ENCODE assay signal across 18 cellular contexts in genomic region chr5:9502435-9502834, GRCh38. TPM values are rescaled to one million over a fixed set of nuclear protein-coding genes. Genes with fewer than 3 reads are reported as not detected.
"Had no signal": no experiment of that assay in that cellular context is flagged by ENCODE, and none has a peak within 500 bp of the region (broad histone marks: within the 10 kb centered on the region; RNA-seq: fewer than 3 reads in every experiment).

No MANE protein-coding gene starts in this region.

- H3K27me3 ChIP-seq: ascending aorta, esophagus muscularis mucosa, spleen had no signal

- H2AFZ ChIP-seq: parathyroid adenoma had no signal

- H3K4me1 ChIP-seq: ascending aorta, parathyroid adenoma, spleen had no signal

- ATAC-seq: activated CD8-positive, alpha-beta T cell treated with anti-CD3 and anti-CD28 coated beads, Interleukin-2, amount 10 ng/mL, durations not matched to agents 7 days and 5 days; activated naive CD8-positive, alpha-beta T cell treated with anti-CD3 and anti-CD28 coated beads, Interleukin-2, amount 50 U/mL, for 24 hours; stimulated activated naive B cell treated with anti-CD40 and anti-IgM and Interleukin-4, amounts not matched to agents 10 μg/mL and 1 μg/mL and 100 μg/mL, for 72 hours had no signal

- H3K27me3 Mint-ChIP-seq: activated naive CD8-positive, alpha-beta T cell treated with anti-CD3 and anti-CD28 coated beads, Interleukin-2, amount 50 U/mL, for 24 hours; stimulated activated naive B cell treated with anti-CD40 and anti-IgM and Interleukin-4, amounts not matched to agents 10 μg/mL and 1 μg/mL and 100 μg/mL, for 72 hours; type B pancreatic cell had no signal

- H3K4me1 Mint-ChIP-seq: activated naive CD8-positive, alpha-beta T cell treated with anti-CD3 and anti-CD28 coated beads, Interleukin-2, amount 50 U/mL, for 24 hours; stimulated activated naive B cell treated with anti-CD40 and anti-IgM and Interleukin-4, amounts not matched to agents 10 μg/mL and 1 μg/mL and 100 μg/mL, for 72 hours had no signal

- H3K36me3 ChIP-seq: ascending aorta, esophagus muscularis mucosa, spleen, WERI-Rb-1 had no signal

- H3K9me3 Mint-ChIP-seq: activated naive CD8-positive, alpha-beta T cell treated with anti-CD3 and anti-CD28 coated beads, Interleukin-2, amount 50 U/mL, for 24 hours; activated T-helper 1 cell treated with anti-CD3 and anti-CD28 coated beads, Interleukin-12 subunit alpha, Interleukin-12 subunit beta, Interleukin-2, Interleukin-4 antibody, amounts not matched to agents 30 ng/mL and 10 ng/mL and 1 ng/mL, durations not matched to agents 14 hours and 24 hours and 36 hours; type B pancreatic cell had no signal

- H3K9me3 ChIP-seq: ascending aorta, esophagus muscularis mucosa, spleen had no signal

- H3K79me2 ChIP-seq: parathyroid adenoma had no signal

- H3K4me3 ChIP-seq: ascending aorta, esophagus muscularis mucosa, spleen had no signal

- DNase-seq: activated CD4-positive, alpha-beta T cell treated with anti-CD3 and anti-CD28 coated beads for 48 hours; activated CD8-positive, alpha-beta memory T cell treated with anti-CD3 and anti-CD28 coated beads, Interleukin-2, amount 50 U/mL, for 48 hours; activated CD8-positive, alpha-beta T cell treated with anti-CD3 and anti-CD28 coated beads, Interleukin-2, amount 10 ng/mL, durations not matched to agents 7 days and 5 days; activated naive CD4-positive, alpha-beta T cell; activated naive CD8-positive, alpha-beta T cell treated with anti-CD3 and anti-CD28 coated beads, Interleukin-2, amount 50 U/mL, for 24 hours; foreskin melanocyte; kidney glomerular epithelial cell; mammary epithelial cell; spleen; stimulated activated CD4-positive, alpha-beta T cell treated with anti-CD3 and anti-CD28 coated beads, Interleukin-2, amount 100 ng/mL, for 24 hours; stimulated activated naive B cell treated with anti-CD40 and anti-IgM and Interleukin-4, amounts not matched to agents 10 μg/mL and 1 μg/mL and 100 μg/mL, for 72 hours; T-helper 1 cell; WERI-Rb-1 had no signal

- H3K36me3 Mint-ChIP-seq: stimulated activated naive B cell treated with anti-CD40 and anti-IgM and Interleukin-4, amounts not matched to agents 10 μg/mL and 1 μg/mL and 100 μg/mL, for 72 hours had no signal

- H3K4me3 Mint-ChIP-seq: activated CD8-positive, alpha-beta T cell treated with anti-CD3 and anti-CD28 coated beads, Interleukin-2, amount 10 ng/mL, durations not matched to agents 7 days and 5 days; activated naive CD8-positive, alpha-beta T cell treated with anti-CD3 and anti-CD28 coated beads, Interleukin-2, amount 50 U/mL, for 24 hours; activated T-helper 1 cell treated with anti-CD3 and anti-CD28 coated beads, Interleukin-12 subunit alpha, Interleukin-12 subunit beta, Interleukin-2, Interleukin-4 antibody, amounts not matched to agents 30 ng/mL and 10 ng/mL and 1 ng/mL, durations not matched to agents 14 hours and 24 hours and 36 hours; stimulated activated naive B cell treated with anti-CD40 and anti-IgM and Interleukin-4, amounts not matched to agents 10 μg/mL and 1 μg/mL and 100 μg/mL, for 72 hours; type B pancreatic cell had no signal

- H3K9ac ChIP-seq: parathyroid adenoma had no signal

- H3K27ac Mint-ChIP-seq: activated CD8-positive, alpha-beta T cell treated with anti-CD3 and anti-CD28 coated beads, Interleukin-2, amount 10 ng/mL, durations not matched to agents 7 days and 5 days; activated naive CD8-positive, alpha-beta T cell treated with anti-CD3 and anti-CD28 coated beads, Interleukin-2, amount 50 U/mL, for 24 hours; activated T-helper 1 cell treated with anti-CD3 and anti-CD28 coated beads, Interleukin-12 subunit alpha, Interleukin-12 subunit beta, Interleukin-2, Interleukin-4 antibody, amounts not matched to agents 30 ng/mL and 10 ng/mL and 1 ng/mL, durations not matched to agents 14 hours and 24 hours and 36 hours; stimulated activated naive B cell treated with anti-CD40 and anti-IgM and Interleukin-4, amounts not matched to agents 10 μg/mL and 1 μg/mL and 100 μg/mL, for 72 hours; type B pancreatic cell had no signal

- H3K27ac ChIP-seq: ascending aorta, esophagus muscularis mucosa, parathyroid adenoma, spleen, WERI-Rb-1 had no signal

RNA-seq across cellular contexts. Expression of gene SEMA5A, which starts 43.4 kb away (rescaled TPM):
- total RNA-seq: activated CD8-positive, alpha-beta T cell treated with anti-CD3 and anti-CD28 coated beads, Interleukin-2, amount 10 ng/mL, durations not matched to agents 7 days and 5 days; activated T-helper 1 cell treated with anti-CD3 and anti-CD28 coated beads, Interleukin-12 subunit alpha, Interleukin-12 subunit beta, Interleukin-2, Interleukin-4 antibody, amounts not matched to agents 30 ng/mL and 10 ng/mL and 1 ng/mL, durations not matched to agents 14 hours and 24 hours and 36 hours had no signal
